25 cellular contexts compared by ENCODE assay signal in genomic region chr3:101203411-101203810, GRCh38.
DNase-seq lines count a peak whose midpoint lies in the region; ATAC-seq and TF ChIP-seq lines count a peak whose summit lies in the region.
"Had no signal": no experiment of that assay in that cellular context is flagged by ENCODE, and none has a peak within 500 bp of the region (broad histone marks: within the 10 kb centered on the region; RNA-seq: fewer than 3 reads in every experiment).

No MANE protein-coding gene starts in this region.

- H3K27ac ChIP-seq in GM23248 (no peak overlapping the region), aorta (ENCODE audit: low read depth in 1 of 2, low read length in 2 of 2) (no peak overlapping the region)
- H3K27ac ChIP-seq: right atrium auricular region, SJSA1, tibial nerve, VCaP had no signal

- H3K27me3 ChIP-seq in GM23248 (replicated peaks; ENCODE audit: insufficient read depth) (no peaks in the 10 kb centered on the region), aorta (ENCODE audit: control insufficient read depth in 1 of 2, insufficient read depth in 2 of 2, low read length in 1 of 2) (no peaks in the 10 kb centered on the region)
- H3K27me3 ChIP-seq: BE2C, esophagus muscularis mucosa, right atrium auricular region, tibial nerve had no signal

- no peak for TF ChIP-seq CTCF in fibroblast of pulmonary artery (IDR thresholded peaks at IDR 0.05; ENCODE audit: low read length, missing control alignments)
- no peak for TF ChIP-seq CTCF in omental fat pad (IDR thresholded peaks at IDR 0.05)

- H3K36me3 ChIP-seq in GM23248 (ENCODE audit: low read depth): no peaks in the 10 kb centered on the region
- H3K36me3 ChIP-seq in aorta (ENCODE audit: control insufficient read depth in 1 of 2, insufficient read depth in 2 of 2, low read length in 1 of 2): no peaks in the 10 kb centered on the region
- H3K36me3 ChIP-seq: BE2C, esophagus muscularis mucosa, right atrium auricular region, SJSA1, tibial nerve had no signal

- H2AFZ ChIP-seq in GM23248: no peak overlapping the region

- no peak overlapping the region for H3K4me3 ChIP-seq in GM23248
- H3K4me3 ChIP-seq in fibroblast of pulmonary artery (replicated peaks; ENCODE audit: low read depth, low read length): no peak overlapping the region
- H3K4me3 ChIP-seq in aorta (ENCODE audit: low read length in 2 of 2): no peak overlapping the region
- H3K4me3 ChIP-seq: esophagus muscularis mucosa, right atrium auricular region, SJSA1, tibial nerve had no signal

- no peaks in the 10 kb centered on the region for H3K9me2 ChIP-seq in GM23248 (ENCODE audit: insufficient read depth)

- 0 out of 2 replicates have a peak, but pooled peaks cover 6% of the 10 kb centered on the region for H3F3A ChIP-seq in GM23248 (ENCODE audit: insufficient read depth)

- 50 to 60% methylated on average over 5 of the region's 5 CpGs for WGBS in GM23248 (ENCODE audit: low coverage in 1 of 2, low lambda C conversion rate in 2 of 2, missing lambda C conversion rate in 2 of 2), 2 experiments
- WGBS in aorta, 2 donors: 79 to 84% methylated on average over 5 of the region's 5 CpGs

- no peak overlapping the region for H3K9ac ChIP-seq in GM23248

- no peaks in the 10 kb centered on the region for H3K79me2 ChIP-seq in GM23248 (ENCODE audit: insufficient read depth)

- DNase-seq in GM23248 (peak; percentile 52), fibroblast of pulmonary artery (ENCODE audit: low read depth) (peak; percentile 20), aorta (no peak), omental fat pad (ENCODE audit: low spot score) (no peak), NOMO-1 treated with DMSO at 0.1 percent for 48 hours (lab: John Stamatoyannopoulos, UW; ENCODE audit: unreplicated experiment) (no peak)
- DNase-seq: activated CD4-positive, alpha-beta T cell treated with anti-CD3 and anti-CD28 coated beads, Interleukin-2, amount 10 ng/mL, durations not matched to agents 24 days and 14 days; activated naive CD4-positive, alpha-beta T cell treated with anti-CD3 and anti-CD28 coated beads, Interleukin-2, amount 50 U/mL, for 16 hours; BE2C; COR-L47; effector memory CD4-positive, alpha-beta T cell; mesendoderm; naive thymus-derived CD4-positive, alpha-beta T cell; NCI-H1092; NCI-H1930; NCI-H226; occipital lobe; stimulated activated CD4-positive, alpha-beta T cell treated with anti-CD3 and anti-CD28 coated beads, Interleukin-4, amount 100 ng/mL, for 24 hours had no signal

- intact Hi-C loops in aorta (cut with DNase I): no loop called here

- H3K9me3 ChIP-seq in GM23248 (ENCODE audit: low read depth) (no peaks in the 10 kb centered on the region), aorta (ENCODE audit: control insufficient read depth, low read length) (no peaks in the 10 kb centered on the region)
- H3K9me3 ChIP-seq: BE2C, esophagus muscularis mucosa, right atrium auricular region, SJSA1, tibial nerve had no signal

- H3K4me1 ChIP-seq in GM23248 (ENCODE audit: insufficient read depth): peaks cover 7% of the 10 kb centered on the region
- H3K4me1 ChIP-seq in aorta (ENCODE audit: control insufficient read depth in 1 of 2, insufficient read depth in 2 of 2, low read length in 2 of 2): peaks cover 0 to 4% of the 10 kb centered on the region in 2 donors
- H3K4me1 ChIP-seq: BE2C, right atrium auricular region, SJSA1 had no signal

- H4K20me1 ChIP-seq in GM23248 (ENCODE audit: insufficient read depth): no peaks in the 10 kb centered on the region

- in situ Hi-C loops in GM23248 (cut with MboI): no loop called here

- H3K4me2 ChIP-seq in GM23248 (ENCODE audit: unreplicated experiment): no peak overlapping the region

- ATAC-seq in SK-N-SH treated with all-trans-retinoic acid at 6 μM for 48 hours (0 out of 3 replicates have a peak, but pooled peaks have one; percentile 16), aorta (ENCODE audit: low FRiP score) (peak; percentile 28), omental fat pad (ENCODE audit: low FRiP score) (no peak), HG03457 (IDR thresholded peaks at IDR 0.05; ENCODE audit: unreplicated experiment) (no peak)
- ATAC-seq: HCT116; naive thymus-derived CD4-positive, alpha-beta T cell had no signal

TF ChIP-seq in SK-N-SH treated with all-trans-retinoic acid at 6 μM for 48 hours, 23 proteins besides CTCF, POLR2A, EP300 and RAD21 (continues in another document):
- TF ChIP-seq CSDC2 (CRISPR knock-in tag; IDR thresholded peaks at IDR 0.05): no peak
- no peak for TF ChIP-seq GLIS3 (CRISPR knock-in tag; IDR thresholded peaks at IDR 0.05)
- TF ChIP-seq ARNTL (CRISPR knock-in tag; IDR thresholded peaks at IDR 0.05; ENCODE audit: borderline replicate concordance, low read depth): no peak
- TF ChIP-seq PATZ1 (CRISPR knock-in tag; IDR thresholded peaks at IDR 0.05; ENCODE audit: borderline replicate concordance): no peak
- TF ChIP-seq ZNF565 (CRISPR knock-in tag; conservative IDR thresholded peaks at IDR 0.05; ENCODE audit: low read depth): no peak
- no peak for TF ChIP-seq OSR1 (CRISPR knock-in tag; IDR thresholded peaks at IDR 0.05)
- no peak for TF ChIP-seq POU6F1 (CRISPR knock-in tag; IDR thresholded peaks at IDR 0.05; ENCODE audit: borderline replicate concordance, low read depth)
- TF ChIP-seq ZNF8 (CRISPR knock-in tag; IDR thresholded peaks at IDR 0.05): no peak
- TF ChIP-seq TOX (CRISPR knock-in tag; IDR thresholded peaks at IDR 0.05; ENCODE audit: borderline replicate concordance): no peak
- TF ChIP-seq TCF4 (CRISPR knock-in tag; IDR thresholded peaks at IDR 0.05; ENCODE audit: borderline replicate concordance): no peak
- no peak for TF ChIP-seq TSHZ2 (CRISPR knock-in tag; IDR thresholded peaks at IDR 0.05)
- TF ChIP-seq ZFP3 (CRISPR knock-in tag; IDR thresholded peaks at IDR 0.05): no peak
- no peak for TF ChIP-seq PPARA (CRISPR knock-in tag; IDR thresholded peaks at IDR 0.05; ENCODE audit: borderline replicate concordance)
- TF ChIP-seq ZFP30 (CRISPR knock-in tag; IDR thresholded peaks at IDR 0.05): no peak
- no peak for TF ChIP-seq BACH2 (CRISPR knock-in tag; IDR thresholded peaks at IDR 0.05; ENCODE audit: borderline replicate concordance)

Comparison
In these comparisons a context has a peak if more than half of its experiments do, and no peak if none do; other contexts are left out.
1. DNase-seq: peak in GM23248 (single experiment) and fibroblast of pulmonary artery (single experiment); none in aorta (0 of 2), omental fat pad (single experiment) and NOMO-1 treated with DMSO at 0.1 percent for 48 hours (single experiment).
2. ATAC-seq: peak in SK-N-SH treated with all-trans-retinoic acid at 6 μM for 48 hours (single experiment) and aorta (single experiment); none in omental fat pad (single experiment) and HG03457 (single experiment).